12 cellular contexts compared by ENCODE assay signal in genomic region chrX:46620505-46620904, GRCh38.
"Had no signal": no experiment of that assay in that cellular context is flagged by ENCODE, and none has a peak within 500 bp of the region (broad histone marks: within the 10 kb centered on the region; RNA-seq: fewer than 3 reads in every experiment).

No MANE protein-coding gene starts in this region.

- DNase-seq: activated CD4-positive, alpha-beta T cell treated with anti-CD3 and anti-CD28 coated beads, Interleukin-2, amount 10 ng/mL, durations not matched to agents 24 days and 14 days; activated CD8-positive, alpha-beta T cell treated with anti-CD3 and anti-CD28 coated beads, Interleukin-2, amount 10 ng/mL, durations not matched to agents 7 days and 5 days; activated naive CD4-positive, alpha-beta T cell treated with anti-CD3 and anti-CD28 coated beads, Interleukin-2, amount 50 U/mL, for 16 hours; activated T-cell treated with anti-CD3 and anti-CD28 coated beads, Interleukin-2, amount 50 U/mL, for 24 hours; effector CD4-positive, alpha-beta T cell; immature natural killer cell; occipital lobe; stimulated activated naive CD8-positive, alpha-beta T cell treated with anti-CD3 and anti-CD28 coated beads, Interleukin-15, Interleukin-2, amounts not matched to agents 100 U/mL and 50 U/mL, for 24 hours; substantia nigra; tibial artery had no signal

- ATAC-seq: activated CD8-positive, alpha-beta T cell treated with anti-CD3 and anti-CD28 coated beads, Interleukin-2, amount 10 ng/mL, durations not matched to agents 7 days and 5 days; esophagus mucosa; stimulated activated naive CD8-positive, alpha-beta T cell treated with anti-CD3 and anti-CD28 coated beads, Interleukin-15, Interleukin-2, amounts not matched to agents 100 U/mL and 50 U/mL, for 24 hours had no signal

- H3K4me3 ChIP-seq: right atrium auricular region, tibial artery had no signal
